ENCODE assay signal across 11 cellular contexts in the genomic region with DNA sequence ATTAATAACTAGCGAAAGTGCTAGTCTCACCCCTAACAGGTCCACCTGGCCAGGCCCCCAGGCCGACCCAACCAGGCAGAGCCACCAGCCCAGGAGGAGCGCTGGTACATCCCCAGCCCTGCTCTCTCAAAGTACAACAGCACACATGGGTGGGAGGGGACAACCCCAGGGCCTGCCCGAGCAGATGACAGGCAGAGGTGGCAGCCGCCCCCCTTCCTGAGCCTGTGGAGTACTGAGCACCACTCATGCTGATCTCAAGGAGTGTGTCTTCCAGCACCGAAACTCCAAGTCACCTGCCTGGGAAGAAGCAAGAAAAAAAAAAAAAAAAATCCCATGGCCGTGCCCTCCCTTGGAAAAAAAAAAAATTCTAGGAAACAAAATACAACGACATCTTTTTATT.
DNase-seq lines count a peak whose midpoint lies in the region; ATAC-seq and TF ChIP-seq lines count a peak whose summit lies in the region.
"Had no signal": no experiment of that assay in that cellular context is flagged by ENCODE, and none has a peak within 500 bp of the region (broad histone marks: within the 10 kb centered on the region; RNA-seq: fewer than 3 reads in every experiment).

No MANE protein-coding gene starts in this region.

- ATAC-seq in Right ventricle myocardium inferior (no peak), Right ventricle myocardium superior (ENCODE audit: poor library complexity) (no peak), GM21360 (IDR thresholded peaks at IDR 0.05; ENCODE audit: unreplicated experiment) (no peak), HG02885 (IDR thresholded peaks at IDR 0.05; ENCODE audit: poor library complexity, unreplicated experiment) (no peak), HG03565 (IDR thresholded peaks at IDR 0.05; ENCODE audit: unreplicated experiment) (no peak)
- ATAC-seq: naive thymus-derived CD8-positive, alpha-beta T cell had no signal

- H3K9me3 Mint-ChIP-seq in neural crest cell = no peaks in the 10 kb centered on the region
- H3K9me3 Mint-ChIP-seq: dendritic cell treated with granulocyte-macrophage colony-stimulating factor and Interleukin-4, amounts not matched to agents 40 ng/mL and 50 ng/mL, for 4 days; naive thymus-derived CD8-positive, alpha-beta T cell had no signal

- no peak for TF ChIP-seq CTCF in neural crest cell (conservative IDR thresholded peaks at IDR 0.05)

- peaks cover 35% of the 10 kb centered on the region for H3K4me1 Mint-ChIP-seq in neural crest cell
- H3K4me1 Mint-ChIP-seq: naive thymus-derived CD8-positive, alpha-beta T cell had no signal

- no peaks in the 10 kb centered on the region for H3K36me3 Mint-ChIP-seq in neural crest cell (ENCODE audit: low read depth)
- H3K36me3 Mint-ChIP-seq: naive thymus-derived CD8-positive, alpha-beta T cell had no signal

- intact Hi-C loops in Right ventricle myocardium inferior (cut with DNase I) (no loop called here), Right ventricle myocardium superior (cut with DNase I) (no loop called here)

- peak overlapping the region; percentile 62 for H3K27ac Mint-ChIP-seq in neural crest cell (ENCODE audit: unreplicated experiment)
- H3K27ac Mint-ChIP-seq: dendritic cell treated with granulocyte-macrophage colony-stimulating factor and Interleukin-4, amounts not matched to agents 40 ng/mL and 50 ng/mL, for 4 days; naive thymus-derived CD8-positive, alpha-beta T cell had no signal

- no peak overlapping the region for H3K4me3 Mint-ChIP-seq in neural crest cell
- H3K4me3 Mint-ChIP-seq: dendritic cell treated with granulocyte-macrophage colony-stimulating factor and Interleukin-4, amounts not matched to agents 40 ng/mL and 50 ng/mL, for 4 days; naive thymus-derived CD8-positive, alpha-beta T cell had no signal

- H3K27me3 Mint-ChIP-seq in neural crest cell (ENCODE audit: low read depth) = peaks cover 78% of the 10 kb centered on the region
- H3K27me3 Mint-ChIP-seq: naive thymus-derived CD8-positive, alpha-beta T cell had no signal

- DNase-seq in Right ventricle myocardium inferior (ENCODE audit: missing footprints) (peak; percentile 72), Right ventricle myocardium superior (no peak), NCI-H510A treated with DMSO at 0.1 percent for 48 hours (lab: John Stamatoyannopoulos, UW) (peak; percentile 93), neural crest cell (ENCODE audit: low read depth, low spot score) (no peak), midbrain (lab: John Stamatoyannopoulos, UW) (no peak)
- DNase-seq: naive thymus-derived CD8-positive, alpha-beta T cell; RPMI8226 had no signal

Comparison
In these comparisons a context has a peak if more than half of its experiments do, and no peak if none do; other contexts are left out.
1. DNase-seq: peak in Right ventricle myocardium inferior (single experiment) and NCI-H510A treated with DMSO at 0.1 percent for 48 hours (single experiment); none in Right ventricle myocardium superior (single experiment), neural crest cell (single experiment) and midbrain (single experiment).